8 cellular contexts compared by ENCODE assay signal in the genomic region with DNA sequence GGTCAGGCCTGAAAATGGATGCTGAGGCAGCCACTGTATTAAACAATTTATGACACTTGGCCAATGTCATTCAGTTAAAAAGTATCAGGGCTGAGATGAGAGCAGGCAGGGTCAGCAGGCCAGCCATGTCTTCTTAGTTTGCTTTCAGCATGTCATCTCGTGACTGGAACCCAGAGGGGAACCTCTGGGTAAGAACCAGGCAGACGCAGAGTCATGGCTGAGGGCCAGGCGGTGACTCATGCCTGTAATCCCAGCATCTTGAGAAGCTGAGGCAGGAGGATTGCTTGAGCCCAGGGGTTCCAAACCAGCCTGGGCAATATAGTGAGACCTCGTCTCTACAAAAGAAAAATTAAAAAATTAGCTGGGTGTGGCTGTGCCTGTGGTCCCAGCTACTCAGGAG. TPM values are rescaled to one million over a fixed set of nuclear protein-coding genes. Genes with fewer than 3 reads are reported as not detected.
A peak's percentile ranks its signal among the peaks of the same experiment; 100 is the strongest.
DNase-seq lines count a peak whose midpoint lies in the region; ATAC-seq, FAIRE-seq and TF ChIP-seq lines count a peak whose summit lies in the region.

No MANE protein-coding gene starts in this region.

- H3K36me3 ChIP-seq in endothelial cell of umbilical vein (ENCODE audit: control insufficient read depth in 2 of 2, extremely low read depth in 1 of 2, insufficient read depth in 2 of 2, low read length in 2 of 2) = no peaks in the 10 kb centered on the region

- H3K9me1 ChIP-seq in endothelial cell of umbilical vein (replicated peaks; ENCODE audit: control insufficient read depth, extremely low read depth, insufficient read depth, low read length) = no peaks in the 10 kb centered on the region

- no peak for TF ChIP-seq CTCF in endothelial cell of umbilical vein (IDR thresholded peaks at IDR 0.05; ENCODE audit: extremely low read depth in 1 of 2, insufficient read depth in 1 of 2, low read depth in 1 of 2, low read length in 2 of 2)

- H3K79me2 ChIP-seq in endothelial cell of umbilical vein (ENCODE audit: control insufficient read depth, insufficient read depth, low read length) = no peaks in the 10 kb centered on the region

- no peak for TF ChIP-seq POLR2A in endothelial cell of umbilical vein (IDR thresholded peaks at IDR 0.05; ENCODE audit: low read depth, low read length)

- POLR2A ChIA-PET in endothelial cell of umbilical vein (lab: Charles Lee) = no interaction called here

- ATAC-seq in GM21526 (IDR thresholded peaks at IDR 0.05; ENCODE audit: low FRiP score, unreplicated experiment) = no peak
- ATAC-seq in HG02884 (IDR thresholded peaks at IDR 0.05; ENCODE audit: unreplicated experiment) = no peak

- H4K20me1 ChIP-seq in endothelial cell of umbilical vein (replicated peaks; ENCODE audit: control insufficient read depth, extremely low read depth, insufficient read depth, low read length) = no peaks in the 10 kb centered on the region

- peaks cover 22% of the 10 kb centered on the region for H3K4me1 ChIP-seq in endothelial cell of umbilical vein (ENCODE audit: control insufficient read depth, extremely low read depth, insufficient read depth, low read length)

- H3K9me3 ChIP-seq in endothelial cell of umbilical vein (replicated peaks; ENCODE audit: control insufficient read depth, insufficient read depth, low read length) = no peaks in the 10 kb centered on the region

- H3K27me3 ChIP-seq in endothelial cell of umbilical vein (ENCODE audit: control insufficient read depth in 2 of 2, insufficient read depth in 2 of 2, low read length in 2 of 2) = no peaks in the 10 kb centered on the region

- BruUV-seq in endothelial cell of umbilical vein (replicated peaks; lab: Mats Ljungman, UMichigan) = no TSS peak

- H3K9ac ChIP-seq in endothelial cell of umbilical vein (replicated peaks; ENCODE audit: extremely low read depth, insufficient read depth, low read length) = no peak overlapping the region

- no peak overlapping the region for H3K27ac ChIP-seq in endothelial cell of umbilical vein (ENCODE audit: insufficient read depth, low read depth, low read length)

- H3K4me3 ChIP-seq in endothelial cell of umbilical vein (replicated peaks in 1 of 3; ENCODE audit: insufficient read depth in 1 of 3, low read depth in 1 of 3, low read length in 3 of 3) = no peak overlapping the region

- no peak overlapping the region for H2AFZ ChIP-seq in endothelial cell of umbilical vein (ENCODE audit: low read depth, low read length)

- DNase-seq in COLO829 (ENCODE audit: low spot score) (peak; percentile 34), NCI-H69 (lab: John Stamatoyannopoulos, UW) (peak; percentile 65), endothelial cell of umbilical vein (ENCODE audit: low read depth, low spot score) (peak; percentile 94), occipital lobe (lab: John Stamatoyannopoulos, UW) (peak; percentile 29), NCI-H2227 (lab: John Stamatoyannopoulos, UW; ENCODE audit: unreplicated experiment) (no peak)
- no peak for DNase-seq in activated effector memory CD4-positive, alpha-beta T cell treated with Interleukin-2 at 50 U/mL for 16 hours

- no peak overlapping the region for H3K4me2 ChIP-seq in endothelial cell of umbilical vein (ENCODE audit: insufficient read depth, low read length)

- dilution Hi-C loops in endothelial cell of umbilical vein (cut with MboI; ENCODE audit: extremely low pct_ligation_motif_present, low sequenced_read_pairs) = no loop called here

- CTCF ChIA-PET in endothelial cell of umbilical vein (lab: Charles Lee) = interaction anchor here (0.9 to 1.3 kb wide), 4 partner anchors 14 to 38 kb away, joined by 3 to 6 read pairs (median 5); no protein-coding TSS in a partner anchor

- peak; percentile 91 for FAIRE-seq in endothelial cell of umbilical vein (lab: Jason Lieb, UNC)

- intact Hi-C loops in endothelial cell of umbilical vein (cut with micrococcal nuclease) = no loop called here

TF ChIP-seq in endothelial cell of umbilical vein, 7 proteins besides CTCF, POLR2A, EP300 and RAD21:
- TF ChIP-seq EZH2 (IDR thresholded peaks at IDR 0.05; ENCODE audit: borderline replicate concordance, low read depth, low read length, severe bottlenecking) (no peak), POLR2AphosphoS5 (IDR thresholded peaks at IDR 0.05; ENCODE audit: insufficient read depth, low read depth, low read length) (peak; percentile 17), MYC (IDR thresholded peaks at IDR 0.05; ENCODE audit: low read depth, low read length) (no peak), JUN (IDR thresholded peaks at IDR 0.05; ENCODE audit: borderline replicate concordance, insufficient read depth, insufficient read length, low read depth) (peak; percentile 76), FOS (IDR thresholded peaks at IDR 0.05; ENCODE audit: borderline replicate concordance, insufficient read depth, low read length) (peak; percentile 80)

RNA-seq across cellular contexts. Expression of gene BCL2L10, which starts 11.8 kb away (rescaled TPM):
- total RNA-seq in endothelial cell of umbilical vein = 0.44 TPM in 1 of 2 replicates, not detected in the other
- 1.8 and 1.9 TPM in 2 replicates for polyA plus RNA-seq in endothelial cell of umbilical vein
- 1.2 and 1.4 TPM in 2 replicates for polyA plus RNA-seq in endothelial cell of umbilical vein (2011; cell fraction: cytosol; rRNA removed)
- polyA plus RNA-seq in endothelial cell of umbilical vein (2011; cell fraction: nucleus; rRNA removed) = 0.86 and 0.88 TPM in 2 replicates
- 0.76 and 3.0 TPM in 2 replicates for polyA plus RNA-seq in endothelial cell of umbilical vein (2012)
- 0.73 TPM in 1 of 2 replicates, not detected in the other for polyA minus RNA-seq in endothelial cell of umbilical vein
- polyA minus RNA-seq in endothelial cell of umbilical vein (2011; cell fraction: cytosol; rRNA and poly(A)+ RNA removed) = not detected
- 0.58 TPM in 1 of 2 replicates, not detected in the other for polyA minus RNA-seq in endothelial cell of umbilical vein (2011; cell fraction: nucleus; rRNA and poly(A)+ RNA removed)
- 0.31 TPM for total RNA-seq in occipital lobe

Comparison
In these comparisons a context has a peak if more than half of its experiments do, and no peak if none do; other contexts are left out.
1. DNase-seq: peak in COLO829 (single experiment), NCI-H69 (single experiment), endothelial cell of umbilical vein (single experiment) and occipital lobe (single experiment); none in activated effector memory CD4-positive, alpha-beta T cell treated with Interleukin-2 at 50 U/mL for 16 hours (single experiment) and NCI-H2227 (single experiment).